Comparison of ENCODE assay signal across 17 cellular contexts in the genomic region with DNA sequence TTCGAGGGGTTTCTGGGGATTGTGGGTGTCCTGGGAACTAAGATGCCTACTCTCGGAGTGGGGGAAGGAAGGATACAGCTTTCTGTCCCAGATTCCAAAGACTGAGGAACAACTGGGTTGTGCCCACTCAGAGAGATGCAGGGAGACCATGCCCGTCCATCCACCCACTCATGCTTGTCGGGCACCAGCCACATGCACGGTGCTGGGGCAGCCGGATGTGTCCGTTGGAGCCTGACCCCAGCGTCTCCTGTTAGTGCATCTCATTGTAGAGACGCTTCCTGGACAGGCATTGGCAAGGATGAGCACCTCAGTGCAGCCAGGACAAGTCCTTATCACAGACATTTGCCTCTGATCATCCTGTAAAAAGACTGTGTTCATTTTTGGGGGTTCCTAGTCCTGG. TPM values are rescaled to one million over a fixed set of nuclear protein-coding genes. Genes with fewer than 3 reads are reported as not detected.
A peak's percentile ranks its signal among the peaks of the same experiment; 100 is the strongest.
DNase-seq lines count a peak whose midpoint lies in the region; ATAC-seq and TF ChIP-seq lines count a peak whose summit lies in the region.
"Had no signal": no experiment of that assay in that cellular context is flagged by ENCODE, and none has a peak within 500 bp of the region (broad histone marks: within the 10 kb centered on the region; RNA-seq: fewer than 3 reads in every experiment).

No MANE protein-coding gene starts in this region.

- H3K4me3 ChIP-seq in H7 (ENCODE audit: insufficient read depth, low read depth, low read length) (no peak overlapping the region), spleen (no peak overlapping the region), mesendoderm (ENCODE audit: low read length) (no peak overlapping the region)
- H3K4me3 ChIP-seq: GM23338, Peyer's patch had no signal

- no peak overlapping the region for H4K8ac ChIP-seq in mesendoderm (ENCODE audit: low read depth, low read length)

- H2BK120ac ChIP-seq in mesendoderm (ENCODE audit: low read depth, low read length) = no peak overlapping the region

- H3K4me2 ChIP-seq in mesendoderm (ENCODE audit: low read length) = no peak overlapping the region
- H3K4me2 ChIP-seq: GM23338 had no signal

- no peak for TF ChIP-seq CTCF in spleen (IDR thresholded peaks at IDR 0.05 in 8 of 11, conservative IDR thresholded peaks at IDR 0.05 in 3 of 11)

- intact Hi-C loops in spleen (cut with DNase I; ENCODE audit: low total_unique reads) = no loop called here

- H3K27me3 ChIP-seq in H7 (ENCODE audit: control insufficient read depth, insufficient read depth, low read length) (no peaks in the 10 kb centered on the region), spleen (replicated peaks in 1 of 7) (peaks cover 0 to 21% (median 5%) of the 10 kb centered on the region in 7 donors), mesendoderm (ENCODE audit: insufficient read depth, low read length, poor library complexity) (no peaks in the 10 kb centered on the region)
- H3K27me3 ChIP-seq: Peyer's patch had no signal

- no peak overlapping the region for H4K5ac ChIP-seq in mesendoderm (ENCODE audit: low read length)

- no peak overlapping the region for H3K18ac ChIP-seq in mesendoderm (ENCODE audit: low read length)

- ATAC-seq in left lobe of liver = no peak
- ATAC-seq: GM23338 had no signal

- no peak overlapping the region for H2BK15ac ChIP-seq in mesendoderm (replicated peaks; ENCODE audit: low read depth)

- WGBS in spleen, 5 donors = 70 to 85% (median 81%) methylated on average over 8 to 9 of the region's 9 CpGs
- no CpG with 5 or more reads among the region's 9 CpGs for WGBS in mesendoderm (ENCODE audit: extremely low coverage, insufficient coverage, low lambda C conversion rate)

- no peaks in the 10 kb centered on the region for H3K79me1 ChIP-seq in mesendoderm (ENCODE audit: low read length)

- no peak overlapping the region for H3K9ac ChIP-seq in mesendoderm (ENCODE audit: low read length)

- peaks cover 0 to 7% (median 4%) of the 10 kb centered on the region in 8 donors for H3K9me3 ChIP-seq in spleen
- H3K9me3 ChIP-seq: Peyer's patch had no signal

- no peak overlapping the region for H3K4ac ChIP-seq in mesendoderm (ENCODE audit: low read depth, low read length)

- peak; percentile 6 for DNase-seq in DMS79 treated with DMSO at 0.1 percent for 48 hours (lab: John Stamatoyannopoulos, UW)
- no peak for DNase-seq in DMS79 (lab: John Stamatoyannopoulos, UW)
- peak; percentile 18 for DNase-seq in H7
- peak; percentile 37 for DNase-seq in left lobe of liver (ENCODE audit: low spot score)
- peak; percentile 51 for DNase-seq in spleen
- DNase-seq in mesendoderm = no peak
- no peak for DNase-seq in OCI-M1 (lab: John Stamatoyannopoulos, UW)
- no peak for DNase-seq in DMS114 treated with DMSO at 0.1 percent for 48 hours (lab: John Stamatoyannopoulos, UW; ENCODE audit: unreplicated experiment)
- DNase-seq: DMS53, NCI-H1417 treated with DMSO at 0.1 percent for 48 hours, NCI-H2029 treated with DMSO at 0.1 percent for 48 hours, NCI-H510A, NCI-H82, SHP77 had no signal

- no peak overlapping the region for H2AK5ac ChIP-seq in mesendoderm (ENCODE audit: low read length)

- H3K27ac ChIP-seq in spleen = no peak overlapping the region
- H3K27ac ChIP-seq in mesendoderm (ENCODE audit: low read depth, low read length) = no peak overlapping the region
- H3K27ac ChIP-seq: 22Rv1, Peyer's patch had no signal

- H3K4me1 ChIP-seq in spleen (no peaks in the 10 kb centered on the region), mesendoderm (ENCODE audit: control insufficient read depth, low read depth, low read length) (no peaks in the 10 kb centered on the region)
- H3K4me1 ChIP-seq: Peyer's patch had no signal

- H3K23ac ChIP-seq in mesendoderm (ENCODE audit: low read length) = no peak overlapping the region

- no peaks in the 10 kb centered on the region for H3K79me2 ChIP-seq in mesendoderm (ENCODE audit: control insufficient read depth, insufficient read depth, low read length)

- TF ChIP-seq POLR2A in spleen (IDR thresholded peaks at IDR 0.05) = no peak

- no peak overlapping the region for H2BK5ac ChIP-seq in mesendoderm (ENCODE audit: low read length)

- H3K36me3 ChIP-seq in H7 (replicated peaks; ENCODE audit: control insufficient read depth, insufficient read depth, low read length) (no peaks in the 10 kb centered on the region), spleen (no peaks in the 10 kb centered on the region), mesendoderm (ENCODE audit: control insufficient read depth, insufficient read depth, low read length) (no peaks in the 10 kb centered on the region)
- H3K36me3 ChIP-seq: Peyer's patch had no signal

- no peak overlapping the region for H3K56ac ChIP-seq in mesendoderm (ENCODE audit: low read length)

RNA-seq across cellular contexts. Expression of a gene that starts 58.1 kb away (rescaled TPM):
- 26.6 and 32.0 TPM in 2 replicates for total RNA-seq in H7 (2014; rRNA removed; shearing (Covaris generic))
- total RNA-seq in left lobe of liver (4.7 TPM), spleen (10 to 100 TPM; 14.7 to 51.2 (median 38.5) TPM)
- polyA plus RNA-seq in spleen = 10 to 100 TPM; 15.3 to 26.5 (median 21.8) TPM
- polyA plus RNA-seq in mesendoderm (2013, experiment 1 of 2) = 6.8 TPM
- 6.3 TPM for polyA plus RNA-seq in mesendoderm (2013, experiment 2 of 2)

Comparison
In these comparisons a context has a peak if more than half of its experiments do, and no peak if none do; other contexts are left out.
1. DNase-seq: peak in DMS79 treated with DMSO at 0.1 percent for 48 hours (single experiment), H7 (single experiment), left lobe of liver (single experiment) and spleen (single experiment); none in DMS79 (single experiment), mesendoderm (single experiment), OCI-M1 (single experiment) and DMS114 treated with DMSO at 0.1 percent for 48 hours (single experiment).